In the genomic region with DNA sequence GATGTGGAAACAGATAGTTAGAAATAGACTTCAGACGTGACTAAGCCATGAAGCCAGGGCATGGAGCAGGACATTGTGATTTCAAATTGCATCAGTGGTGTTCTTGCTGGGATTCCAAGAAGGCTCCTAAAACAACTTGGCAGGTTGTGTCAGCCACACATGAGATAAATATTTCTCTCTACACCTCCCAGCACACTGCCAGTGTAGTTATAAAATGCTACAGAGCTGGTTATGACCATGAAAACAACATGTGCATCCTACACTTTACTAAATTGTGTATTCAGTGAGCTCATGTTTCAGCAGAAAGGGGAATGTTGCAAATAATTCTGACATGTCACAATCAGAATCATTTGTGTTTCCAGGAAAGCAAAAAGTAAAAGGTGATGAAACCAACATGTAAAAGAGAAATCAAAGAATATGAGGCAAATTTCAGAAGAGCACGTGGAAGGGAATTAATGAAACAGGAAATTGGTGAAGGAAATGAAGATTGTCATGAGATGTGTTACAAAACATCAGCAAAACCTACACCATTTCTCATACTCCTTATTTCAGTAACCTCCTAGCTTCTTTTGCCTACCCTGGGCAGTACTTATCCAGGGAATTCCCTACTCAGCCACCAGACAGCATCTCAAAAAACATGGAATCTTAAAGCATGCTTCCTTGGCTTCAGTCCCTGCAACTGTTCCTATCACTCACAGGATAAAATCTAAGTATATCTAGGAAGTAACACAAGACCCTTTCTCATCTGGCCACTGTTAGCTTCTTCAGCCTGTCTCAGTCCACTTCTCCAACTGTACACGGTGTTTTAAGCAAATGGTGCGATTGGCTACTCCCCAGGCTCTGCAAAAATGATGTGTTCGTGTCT, we compare ENCODE assay signal across 14 cellular contexts. TPM values are rescaled to one million over a fixed set of nuclear protein-coding genes. Genes with fewer than 3 reads are reported as not detected.
DNase-seq lines count a peak whose midpoint lies in the region; ATAC-seq and TF ChIP-seq lines count a peak whose summit lies in the region.
"Had no signal": no experiment of that assay in that cellular context is flagged by ENCODE, and none has a peak within 500 bp of the region (broad histone marks: within the 10 kb centered on the region; RNA-seq: fewer than 3 reads in every experiment).

No MANE protein-coding gene starts in this region.

- peaks cover 9 to 11% of the 10 kb centered on the region in 2 donors for H3K4me1 Mint-ChIP-seq in natural killer cell treated with Interleukin-12 subunit alpha and Interleukin-12 subunit beta and Interleukin-15 and Interleukin-18, amount 100 ng/mL, for 72 hours (ENCODE audit: low read depth in 2 of 2)
- H3K4me1 Mint-ChIP-seq in natural killer cell, result peaks cover 0 to 5% of the 10 kb centered on the region in 2 donors
- peaks cover 10% of the 10 kb centered on the region for H3K4me1 Mint-ChIP-seq in activated CD8-positive, alpha-beta T cell treated with anti-CD3 and anti-CD28 coated beads, Interleukin-2, amount 10 ng/mL, durations not matched to agents 7 days and 5 days (ENCODE audit: low read depth)
- H3K4me1 Mint-ChIP-seq: memory B cell had no signal

- no peak for DNase-seq in natural killer cell treated with Interleukin-12 subunit alpha and Interleukin-12 subunit beta and Interleukin-15 and Interleukin-18, amount 100 ng/mL, for 72 hours (ENCODE audit: low spot score)
- DNase-seq in natural killer cell (no peak), iris pigment epithelial cell (ENCODE audit: low read depth) (peak; percentile 67), upper lobe of right lung (no peak), NCI-H2107 (lab: John Stamatoyannopoulos, UW) (no peak), cerebellum (ENCODE audit: low spot score) (no peak)
- DNase-seq in activated CD8-positive, alpha-beta T cell treated with anti-CD3 and anti-CD28 coated beads, Interleukin-2, amount 10 ng/mL, durations not matched to agents 7 days and 5 days, result no peak
- DNase-seq: heart right ventricle, NCI-H146, NCI-H69, RPMI8226 had no signal

- peaks cover 10 to 15% of the 10 kb centered on the region in 2 donors for H3K27me3 Mint-ChIP-seq in natural killer cell treated with Interleukin-12 subunit alpha and Interleukin-12 subunit beta and Interleukin-15 and Interleukin-18, amount 100 ng/mL, for 72 hours
- peaks cover 14 to 24% of the 10 kb centered on the region in 2 donors for H3K27me3 Mint-ChIP-seq in natural killer cell (ENCODE audit: low read depth in 2 of 2)
- H3K27me3 Mint-ChIP-seq in activated CD8-positive, alpha-beta T cell treated with anti-CD3 and anti-CD28 coated beads, Interleukin-2, amount 10 ng/mL, durations not matched to agents 7 days and 5 days (ENCODE audit: low read depth), result no peaks in the 10 kb centered on the region

- TF ChIP-seq CTCF in natural killer cell (IDR thresholded peaks at IDR 0.05) (no peak), upper lobe of right lung (IDR thresholded peaks at IDR 0.05) (no peak)

- intact Hi-C loops in natural killer cell (cut with micrococcal nuclease) (no loop called here), upper lobe of right lung (cut with DNase I) (no loop called here)

- H3K9me3 Mint-ChIP-seq in natural killer cell treated with Interleukin-12 subunit alpha and Interleukin-12 subunit beta and Interleukin-15 and Interleukin-18, amount 100 ng/mL, for 72 hours, result peaks cover 4% of the 10 kb centered on the region
- peaks cover 0 to 2% of the 10 kb centered on the region in 2 donors for H3K9me3 Mint-ChIP-seq in natural killer cell
- peaks cover 2% of the 10 kb centered on the region for H3K9me3 Mint-ChIP-seq in activated CD8-positive, alpha-beta T cell treated with anti-CD3 and anti-CD28 coated beads, Interleukin-2, amount 10 ng/mL, durations not matched to agents 7 days and 5 days (ENCODE audit: insufficient read depth)

- H3K4me3 ChIP-seq in upper lobe of right lung, result no peak overlapping the region
- H3K4me3 ChIP-seq: BLaER1, heart right ventricle had no signal

- CTCF ChIA-PET in activated CD8-positive, alpha-beta T cell treated with anti-CD3 and anti-CD28 coated beads, Interleukin-2, amount 10 ng/mL, durations not matched to agents 7 days and 5 days (lab: Charles Lee), result no interaction called here

- peak overlapping the region in 1 of 2 donors; percentile 52 for H3K27ac Mint-ChIP-seq in natural killer cell treated with Interleukin-12 subunit alpha and Interleukin-12 subunit beta and Interleukin-15 and Interleukin-18, amount 100 ng/mL, for 72 hours
- no peak overlapping the region for H3K27ac Mint-ChIP-seq in natural killer cell
- peak overlapping the region; percentile 27 for H3K27ac Mint-ChIP-seq in activated CD8-positive, alpha-beta T cell treated with anti-CD3 and anti-CD28 coated beads, Interleukin-2, amount 10 ng/mL, durations not matched to agents 7 days and 5 days
- H3K27ac Mint-ChIP-seq: memory B cell had no signal

- POLR2A ChIA-PET in activated CD8-positive, alpha-beta T cell treated with anti-CD3 and anti-CD28 coated beads, Interleukin-2, amount 10 ng/mL, durations not matched to agents 7 days and 5 days (lab: Charles Lee), result no interaction called here

- H3K4me3 Mint-ChIP-seq in natural killer cell treated with Interleukin-12 subunit alpha and Interleukin-12 subunit beta and Interleukin-15 and Interleukin-18, amount 100 ng/mL, for 72 hours, result no peak overlapping the region
- no peak overlapping the region for H3K4me3 Mint-ChIP-seq in natural killer cell
- H3K4me3 Mint-ChIP-seq in activated CD8-positive, alpha-beta T cell treated with anti-CD3 and anti-CD28 coated beads, Interleukin-2, amount 10 ng/mL, durations not matched to agents 7 days and 5 days, result no peak overlapping the region
- H3K4me3 Mint-ChIP-seq: memory B cell had no signal

- no peaks in the 10 kb centered on the region for H3K4me1 ChIP-seq in upper lobe of right lung
- H3K4me1 ChIP-seq: heart right ventricle had no signal

- H3K27me3 ChIP-seq in upper lobe of right lung, result no peaks in the 10 kb centered on the region
- H3K27me3 ChIP-seq: BLaER1, heart right ventricle had no signal

- no peaks in the 10 kb centered on the region for H3K9me3 ChIP-seq in upper lobe of right lung

- H3K27ac ChIP-seq in upper lobe of right lung, result peak overlapping the region; percentile 19
- H3K27ac ChIP-seq: BLaER1, heart right ventricle had no signal

- H3K36me3 Mint-ChIP-seq in natural killer cell treated with Interleukin-12 subunit alpha and Interleukin-12 subunit beta and Interleukin-15 and Interleukin-18, amount 100 ng/mL, for 72 hours, result peaks cover 12% of the 10 kb centered on the region
- H3K36me3 Mint-ChIP-seq in natural killer cell, result peaks cover 8% of the 10 kb centered on the region
- peaks cover 5% of the 10 kb centered on the region for H3K36me3 Mint-ChIP-seq in activated CD8-positive, alpha-beta T cell treated with anti-CD3 and anti-CD28 coated beads, Interleukin-2, amount 10 ng/mL, durations not matched to agents 7 days and 5 days (ENCODE audit: low read depth)

- no peaks in the 10 kb centered on the region for H3K36me3 ChIP-seq in upper lobe of right lung
- H3K36me3 ChIP-seq: BLaER1 had no signal

- ATAC-seq in natural killer cell treated with Interleukin-12 subunit alpha and Interleukin-12 subunit beta and Interleukin-15 and Interleukin-18, amount 100 ng/mL, for 72 hours, result peak; percentile 63 to 69
- no peak for ATAC-seq in natural killer cell
- ATAC-seq in activated CD8-positive, alpha-beta T cell treated with anti-CD3 and anti-CD28 coated beads, Interleukin-2, amount 10 ng/mL, durations not matched to agents 7 days and 5 days, result no peak
- peak; percentile 75 for ATAC-seq in upper lobe of right lung
- ATAC-seq in HG03095 (IDR thresholded peaks at IDR 0.05; ENCODE audit: unreplicated experiment), result no peak

RNA-seq across cellular contexts. Expression of a gene that starts 5.8 kb away (rescaled TPM):
- not detected for total RNA-seq in natural killer cell treated with Interleukin-12 subunit alpha and Interleukin-12 subunit beta and Interleukin-15 and Interleukin-18, amount 100 ng/mL, for 72 hours
- not detected for total RNA-seq in natural killer cell
- total RNA-seq in activated CD8-positive, alpha-beta T cell treated with anti-CD3 and anti-CD28 coated beads, Interleukin-2, amount 10 ng/mL, durations not matched to agents 7 days and 5 days, result not detected
- 1.6 TPM for total RNA-seq in upper lobe of right lung
- total RNA-seq in cerebellum, result 0.45 TPM
- total RNA-seq: heart right ventricle had no signal

RNA-seq across cellular contexts. Expression of a gene that starts 43.2 kb away (rescaled TPM):
- total RNA-seq in natural killer cell treated with Interleukin-12 subunit alpha and Interleukin-12 subunit beta and Interleukin-15 and Interleukin-18, amount 100 ng/mL, for 72 hours, result not detected
- total RNA-seq in natural killer cell, result not detected
- total RNA-seq in activated CD8-positive, alpha-beta T cell treated with anti-CD3 and anti-CD28 coated beads, Interleukin-2, amount 10 ng/mL, durations not matched to agents 7 days and 5 days, result not detected
- total RNA-seq in upper lobe of right lung, result not detected
- not detected for total RNA-seq in cerebellum
- total RNA-seq: heart right ventricle had no signal

Comparison
In these comparisons a context has a peak if more than half of its experiments do, and no peak if none do; other contexts are left out.
1. ATAC-seq: peak in natural killer cell treated with Interleukin-12 subunit alpha and Interleukin-12 subunit beta and Interleukin-15 and Interleukin-18, amount 100 ng/mL, for 72 hours (2 of 2) and upper lobe of right lung (single experiment); none in natural killer cell (0 of 3), activated CD8-positive, alpha-beta T cell treated with anti-CD3 and anti-CD28 coated beads, Interleukin-2, amount 10 ng/mL, durations not matched to agents 7 days and 5 days (single experiment) and HG03095 (single experiment).